Comparison of ENCODE assay signal across 23 cellular contexts in genomic region chr20:8964944-8965562, GRCh38.
"Had no signal": no experiment of that assay in that cellular context is flagged by ENCODE, and none has a peak within 500 bp of the region (broad histone marks: within the 10 kb centered on the region; RNA-seq: fewer than 3 reads in every experiment).

No MANE protein-coding gene starts in this region.

- H3K36me3 ChIP-seq: left lung, pancreas, sigmoid colon, vagina had no signal

- H3K27me3 ChIP-seq: left lung, pancreas, sigmoid colon, testis, vagina had no signal

- H3K4me3 Mint-ChIP-seq: activated B cell treated with CpG ODN at 0.5 μM for 24 hours; activated CD4-positive, alpha-beta T cell treated with anti-CD3 and anti-CD28 coated beads for 36 hours; activated naive CD8-positive, alpha-beta T cell treated with anti-CD3 and anti-CD28 coated beads for 36 hours; natural killer cell treated with Interleukin-12 subunit alpha and Interleukin-12 subunit beta and Interleukin-15 and Interleukin-18, amount 100 ng/mL, for 72 hours; stimulated activated naive B cell treated with anti-CD40 and anti-IgM and Interleukin-4, amounts not matched to agents 10 μg/mL and 1 μg/mL and 100 μg/mL, for 72 hours; T-helper 1 cell treated with Interleukin-12 subunit alpha and Interleukin-12 subunit beta and Interleukin-4 antibody, amounts not matched to agents 30 μg/mL and 1 μg/mL, for 36 hours had no signal

- H3K4me1 ChIP-seq: left lung, pancreas, testis had no signal

- H3K9me3 ChIP-seq: left lung, pancreas, sigmoid colon, testis, vagina had no signal

- DNase-seq: activated B cell treated with CpG ODN at 0.5 μM for 24 hours; activated CD4-positive, alpha-beta T cell treated with anti-CD3 and anti-CD28 coated beads for 36 hours; activated CD4-positive, alpha-beta T cell treated with anti-CD3 and anti-CD28 coated beads, Interleukin-2, amount 50 U/mL, for 4 hours; activated naive CD4-positive, alpha-beta T cell treated with Interleukin-2 at 50 U/mL for 16 hours; activated naive CD8-positive, alpha-beta T cell treated with anti-CD3 and anti-CD28 coated beads for 36 hours; activated T-cell treated with anti-CD3 and anti-CD28 coated beads, Interleukin-2, amount 50 U/mL, for 48 hours; amygdala; cerebellar nuclear complex; kidney; left lung; mammary epithelial cell; pancreas; sigmoid colon; stimulated activated CD4-positive, alpha-beta T cell treated with anti-CD3 and anti-CD28 coated beads, Interleukin-15, amount 100 ng/mL, for 24 hours; stimulated activated CD8-positive, alpha-beta memory T cell treated with anti-CD3 and anti-CD28 coated beads, Interleukin-4, amount 100 ng/mL, for 48 hours; stimulated activated naive B cell treated with anti-CD40 and anti-IgM and Interleukin-4, amounts not matched to agents 10 μg/mL and 1 μg/mL and 100 μg/mL, for 72 hours; testis; trophoblast cell had no signal

- H3K4me1 Mint-ChIP-seq: activated B cell treated with CpG ODN at 0.5 μM for 24 hours; activated CD4-positive, alpha-beta T cell treated with anti-CD3 and anti-CD28 coated beads for 36 hours; activated naive CD8-positive, alpha-beta T cell treated with anti-CD3 and anti-CD28 coated beads for 36 hours; stimulated activated naive B cell treated with anti-CD40 and anti-IgM and Interleukin-4, amounts not matched to agents 10 μg/mL and 1 μg/mL and 100 μg/mL, for 72 hours had no signal

- H3K4me3 ChIP-seq: coronary artery, left lung, pancreas, sigmoid colon, smooth muscle cell, testis, vagina had no signal

- H3K27me3 Mint-ChIP-seq: activated B cell treated with CpG ODN at 0.5 μM for 24 hours; activated CD4-positive, alpha-beta T cell treated with anti-CD3 and anti-CD28 coated beads for 36 hours; activated naive CD8-positive, alpha-beta T cell treated with anti-CD3 and anti-CD28 coated beads for 36 hours had no signal

- H3K36me3 Mint-ChIP-seq: activated naive CD8-positive, alpha-beta T cell treated with anti-CD3 and anti-CD28 coated beads for 36 hours; stimulated activated naive B cell treated with anti-CD40 and anti-IgM and Interleukin-4, amounts not matched to agents 10 μg/mL and 1 μg/mL and 100 μg/mL, for 72 hours had no signal

- ATAC-seq: activated CD4-positive, alpha-beta T cell treated with anti-CD3 and anti-CD28 coated beads for 36 hours; left lung; natural killer cell treated with Interleukin-12 subunit alpha and Interleukin-12 subunit beta and Interleukin-15 and Interleukin-18, amount 100 ng/mL, for 72 hours; pancreas; stimulated activated naive B cell treated with anti-CD40 and anti-IgM and Interleukin-4, amounts not matched to agents 10 μg/mL and 1 μg/mL and 100 μg/mL, for 72 hours had no signal

- H3K9me3 Mint-ChIP-seq: activated naive CD8-positive, alpha-beta T cell treated with anti-CD3 and anti-CD28 coated beads for 36 hours had no signal

- H3K27ac Mint-ChIP-seq: activated B cell treated with CpG ODN at 0.5 μM for 24 hours; activated CD4-positive, alpha-beta T cell treated with anti-CD3 and anti-CD28 coated beads for 36 hours; activated naive CD8-positive, alpha-beta T cell treated with anti-CD3 and anti-CD28 coated beads for 36 hours; natural killer cell treated with Interleukin-12 subunit alpha and Interleukin-12 subunit beta and Interleukin-15 and Interleukin-18, amount 100 ng/mL, for 72 hours; stimulated activated naive B cell treated with anti-CD40 and anti-IgM and Interleukin-4, amounts not matched to agents 10 μg/mL and 1 μg/mL and 100 μg/mL, for 72 hours; T-helper 1 cell treated with Interleukin-12 subunit alpha and Interleukin-12 subunit beta and Interleukin-4 antibody, amounts not matched to agents 30 μg/mL and 1 μg/mL, for 36 hours had no signal

- H3K4me2 ChIP-seq: smooth muscle cell had no signal

- H3K27ac ChIP-seq: coronary artery, left lung, pancreas, sigmoid colon, testis, vagina had no signal
